In the genomic region with DNA sequence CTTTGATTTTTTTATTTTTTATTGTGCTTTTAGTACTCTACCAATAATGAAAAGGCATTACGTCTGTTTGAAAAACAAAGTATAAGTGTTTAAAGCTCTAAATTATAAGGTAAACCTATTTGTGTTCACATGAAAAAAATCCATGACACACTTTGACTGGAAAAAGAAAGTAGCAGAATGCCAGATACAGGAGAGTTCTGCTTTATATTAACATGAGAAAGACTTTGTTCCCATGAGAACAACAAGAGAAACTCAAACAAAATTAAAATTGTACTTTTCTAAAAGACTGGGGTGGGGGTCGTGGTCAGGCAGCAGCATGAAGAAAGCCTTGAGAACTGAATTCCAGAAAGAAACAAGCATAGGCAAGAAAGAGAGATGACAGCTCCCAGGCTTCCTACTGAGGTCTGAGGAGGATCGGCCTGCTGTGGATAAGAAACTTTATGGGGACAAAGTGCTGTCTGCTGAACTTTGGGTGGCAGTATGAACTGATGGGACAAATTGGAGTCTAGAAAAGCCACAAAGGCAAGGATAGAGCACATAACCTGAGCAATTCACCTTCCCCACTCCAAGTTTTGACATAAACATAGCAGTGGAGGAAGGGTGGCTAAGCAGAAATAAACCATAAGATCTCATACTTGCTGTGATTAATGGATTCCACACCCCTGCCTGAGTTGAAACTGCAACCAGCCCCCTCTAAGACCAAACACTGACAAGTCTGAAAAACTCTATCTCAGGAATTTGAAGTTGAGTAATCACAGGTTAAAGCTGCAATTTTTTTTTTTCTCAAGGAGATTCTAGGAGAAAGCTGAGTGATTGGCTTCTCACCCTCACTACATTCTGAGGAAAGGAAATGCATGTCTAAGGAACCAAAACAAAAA, we compare ENCODE assay signal across 13 cellular contexts. TPM values are rescaled to one million over a fixed set of nuclear protein-coding genes. Genes with fewer than 3 reads are reported as not detected.
DNase-seq lines count a peak whose midpoint lies in the region; ATAC-seq and TF ChIP-seq lines count a peak whose summit lies in the region.
"Had no signal": no experiment of that assay in that cellular context is flagged by ENCODE, and none has a peak within 500 bp of the region (broad histone marks: within the 10 kb centered on the region; RNA-seq: fewer than 3 reads in every experiment).

No MANE protein-coding gene starts in this region.

- no peak overlapping the region for H2BK12ac ChIP-seq in trophoblast cell (ENCODE audit: low read length)

- H3K4me3 ChIP-seq in Caco-2 (ENCODE audit: low read depth, low read length), result no peak overlapping the region
- H3K4me3 ChIP-seq in SK-N-MC, result no peak overlapping the region
- H3K4me3 ChIP-seq in fibroblast of the aortic adventitia (ENCODE audit: low read depth, low read length), result no peak overlapping the region
- H3K4me3 ChIP-seq in trophoblast cell (ENCODE audit: low read depth, low read length), result no peak overlapping the region
- H3K4me3 ChIP-seq: coronary artery had no signal

- no peaks in the 10 kb centered on the region for H3K36me3 ChIP-seq in Caco-2 (ENCODE audit: control insufficient read depth, insufficient read depth, low read length)
- H3K36me3 ChIP-seq in SK-N-MC (ENCODE audit: insufficient read depth, low read length), result no peaks in the 10 kb centered on the region
- no peaks in the 10 kb centered on the region for H3K36me3 ChIP-seq in trophoblast cell (ENCODE audit: control insufficient read depth in 1 of 2, insufficient read depth in 2 of 2, low read length in 2 of 2)

- no peak for ATAC-seq in GM18520 (IDR thresholded peaks at IDR 0.05; ENCODE audit: unreplicated experiment)
- ATAC-seq: HCT116 had no signal

- H3K79me2 ChIP-seq in trophoblast cell (ENCODE audit: control insufficient read depth, insufficient read depth, low read length, poor library complexity), result peaks cover 1% of the 10 kb centered on the region

- no peak for TF ChIP-seq CTCF in Caco-2 (IDR thresholded peaks at IDR 0.05; ENCODE audit: insufficient read depth in 1 of 2, low read depth in 1 of 2, low read length in 1 of 2, severe bottlenecking in 1 of 2, unreplicated experiment in 1 of 2)
- no peak for TF ChIP-seq CTCF in fibroblast of the aortic adventitia (IDR thresholded peaks at IDR 0.05; ENCODE audit: insufficient read depth, low read length)

- POLR2A ChIA-PET in Caco-2 (lab: Charles Lee), result no interaction called here

- no peak overlapping the region for H2AFZ ChIP-seq in trophoblast cell (ENCODE audit: insufficient read depth, low read length, poor library complexity)

- peaks cover 13% of the 10 kb centered on the region for H3K9me3 Mint-ChIP-seq in Caco-2 (ENCODE audit: unreplicated experiment)
- peaks cover 14% of the 10 kb centered on the region for H3K9me3 Mint-ChIP-seq in activated naive CD4-positive, alpha-beta T cell treated with anti-CD3 and anti-CD28 coated beads for 36 hours

- DNase-seq in Caco-2 (peak in 1 of 2 experiments; percentile 38), SK-N-MC (ENCODE audit: low read depth, low spot score) (no peak), fibroblast of the aortic adventitia (ENCODE audit: low read depth) (peak; percentile 86), trophoblast cell (no peak), amygdala (lab: John Stamatoyannopoulos, UW) (no peak), NCI-H1092 treated with DMSO at 0.1 percent for 48 hours (lab: John Stamatoyannopoulos, UW) (no peak)
- no peak for DNase-seq in activated naive CD4-positive, alpha-beta T cell treated with anti-CD3 and anti-CD28 coated beads for 36 hours
- DNase-seq: CD4-positive, CD25-positive, alpha-beta regulatory T cell; hippocampal formation had no signal

- peak overlapping the region; percentile 33 for H3K4me2 ChIP-seq in trophoblast cell (ENCODE audit: low read length)

- no peak overlapping the region for H4K12ac ChIP-seq in trophoblast cell (ENCODE audit: low read depth, low read length)

- no peak overlapping the region for H2AK5ac ChIP-seq in trophoblast cell (ENCODE audit: low read length)

- H3K14ac ChIP-seq in trophoblast cell (ENCODE audit: low read length), result no peak overlapping the region

- H3K27me3 ChIP-seq in Caco-2 (replicated peaks; ENCODE audit: control insufficient read depth, insufficient read depth, low read length) (no peaks in the 10 kb centered on the region), trophoblast cell (ENCODE audit: insufficient read depth, low read length) (no peaks in the 10 kb centered on the region)

- no peak overlapping the region for H3K27ac ChIP-seq in SK-N-MC
- H3K27ac ChIP-seq in trophoblast cell (ENCODE audit: low read depth, low read length), result no peak overlapping the region

- H3K9me3 ChIP-seq in Caco-2 (peaks cover 8% of the 10 kb centered on the region; the same call in 1 of the 2 replicates), SK-N-MC (ENCODE audit: low read depth, low read length) (no peaks in the 10 kb centered on the region), trophoblast cell (ENCODE audit: insufficient read depth, low read depth, low read length) (peaks cover 3% of the 10 kb centered on the region)

- peaks cover 2% of the 10 kb centered on the region for H3K79me1 ChIP-seq in trophoblast cell (ENCODE audit: low read length)

- peak overlapping the region; percentile 24 for H3K9ac ChIP-seq in SK-N-MC (ENCODE audit: insufficient read length)
- H3K9ac ChIP-seq in trophoblast cell (ENCODE audit: low read length), result no peak overlapping the region

- H3K36me3 Mint-ChIP-seq in Caco-2 (ENCODE audit: insufficient read depth, unreplicated experiment), result no peaks in the 10 kb centered on the region
- H3K36me3 Mint-ChIP-seq in activated naive CD4-positive, alpha-beta T cell treated with anti-CD3 and anti-CD28 coated beads for 36 hours (ENCODE audit: low read depth), result peaks cover 1% of the 10 kb centered on the region
- H3K36me3 Mint-ChIP-seq: CD4-positive, CD25-positive, alpha-beta regulatory T cell had no signal

- H3K23ac ChIP-seq in trophoblast cell (ENCODE audit: low read length), result no peak overlapping the region

- H4K8ac ChIP-seq in trophoblast cell (ENCODE audit: low read depth, low read length), result no peak overlapping the region

- H4K91ac ChIP-seq in trophoblast cell (ENCODE audit: low read depth, low read length), result no peak overlapping the region

- peak overlapping the region; percentile 24 for H3K27ac Mint-ChIP-seq in Caco-2 (ENCODE audit: unreplicated experiment)
- no peak overlapping the region for H3K27ac Mint-ChIP-seq in activated naive CD4-positive, alpha-beta T cell treated with anti-CD3 and anti-CD28 coated beads for 36 hours
- H3K27ac Mint-ChIP-seq: stimulated activated naive CD8-positive, alpha-beta T cell treated with anti-CD3 and anti-CD28 coated beads, Interleukin-15, Interleukin-2, amounts not matched to agents 100 ng/mL and 50 ng/mL, for 24 hours had no signal

- H2BK120ac ChIP-seq in trophoblast cell (ENCODE audit: insufficient read depth, low read length, poor library complexity), result no peak overlapping the region

- WGBS in trophoblast cell (ENCODE audit: extremely low coverage, insufficient coverage, insufficient read length), result no CpG with 5 or more reads among the region's 3 CpGs

- no peak overlapping the region for H3K18ac ChIP-seq in trophoblast cell (ENCODE audit: low read length)

- H3K27me3 Mint-ChIP-seq in Caco-2 (ENCODE audit: insufficient read depth, unreplicated experiment), result no peaks in the 10 kb centered on the region
- H3K27me3 Mint-ChIP-seq in activated naive CD4-positive, alpha-beta T cell treated with anti-CD3 and anti-CD28 coated beads for 36 hours (ENCODE audit: low read depth), result peaks cover 4% of the 10 kb centered on the region

- intact Hi-C loops in Caco-2 (cut with micrococcal nuclease; ENCODE audit: unreplicated experiment), result loop anchor here (10.0 kb wide), 1 partner anchor 50 kb away; no protein-coding TSS in a partner anchor
- intact Hi-C loops in activated naive CD4-positive, alpha-beta T cell treated with anti-CD3 and anti-CD28 coated beads for 36 hours (cut with micrococcal nuclease), result no loop called here

- H3K4me3 Mint-ChIP-seq in Caco-2 (ENCODE audit: unreplicated experiment), result peak overlapping the region; percentile 34
- no peak overlapping the region for H3K4me3 Mint-ChIP-seq in activated naive CD4-positive, alpha-beta T cell treated with anti-CD3 and anti-CD28 coated beads for 36 hours
- H3K4me3 Mint-ChIP-seq: CD4-positive, CD25-positive, alpha-beta regulatory T cell; stimulated activated naive CD8-positive, alpha-beta T cell treated with anti-CD3 and anti-CD28 coated beads, Interleukin-15, Interleukin-2, amounts not matched to agents 100 ng/mL and 50 ng/mL, for 24 hours had no signal

- no TSS peak for BruUV-seq in Caco-2 (replicated peaks; lab: Mats Ljungman, UMichigan)

- CTCF ChIA-PET in Caco-2 (lab: Charles Lee), result interaction anchor here (1.0 kb wide), 1 partner anchor 118 kb away, joined by 3 read pairs; no protein-coding TSS in a partner anchor
- CTCF ChIA-PET in activated naive CD4-positive, alpha-beta T cell treated with anti-CD3 and anti-CD28 coated beads for 36 hours (lab: Charles Lee), result no interaction called here

- H3K4me1 Mint-ChIP-seq in Caco-2 (ENCODE audit: low read depth, unreplicated experiment), result peaks cover 25% of the 10 kb centered on the region
- no peaks in the 10 kb centered on the region for H3K4me1 Mint-ChIP-seq in activated naive CD4-positive, alpha-beta T cell treated with anti-CD3 and anti-CD28 coated beads for 36 hours (ENCODE audit: low read depth)
- H3K4me1 Mint-ChIP-seq: CD4-positive, CD25-positive, alpha-beta regulatory T cell had no signal

- H2BK5ac ChIP-seq in trophoblast cell (ENCODE audit: low read depth, low read length, poor library complexity), result no peak overlapping the region

- H3K4ac ChIP-seq in trophoblast cell (ENCODE audit: low read depth, low read length), result no peak overlapping the region

- peaks cover 44% of the 10 kb centered on the region for H3K4me1 ChIP-seq in Caco-2
- H3K4me1 ChIP-seq in trophoblast cell (ENCODE audit: control insufficient read depth in 1 of 2, insufficient read depth in 2 of 2, low read length in 2 of 2), result peaks cover 4 to 14% of the 10 kb centered on the region in 2 experiments

RNA-seq across cellular contexts. Expression of a gene that starts 43.7 kb away (rescaled TPM):
- total RNA-seq in Caco-2 (2022) (31.9 and 33.4 TPM in 2 replicates), fibroblast of the aortic adventitia (ENCODE audit: low replicate concordance) (1,082 and 1,517 TPM in 2 replicates)
- 53.0 and 55.7 TPM in 2 replicates for polyA plus RNA-seq in trophoblast cell (2013)
- 1 to 10 TPM in 1 of 2 experiments, under 1 TPM in 1; 0.74 to 1.6 TPM for total RNA-seq in activated naive CD4-positive, alpha-beta T cell treated with anti-CD3 and anti-CD28 coated beads for 36 hours

Comparison
In these comparisons a context has a peak if more than half of its experiments do, and no peak if none do; other contexts are left out.
1. RNA of a gene that starts 43.7 kb away (total RNA-seq): 1,082 to 1,517 TPM in fibroblast of the aortic adventitia; 31.9 to 33.4 TPM in Caco-2 and 0.74 to 1.6 TPM in activated naive CD4-positive, alpha-beta T cell treated with anti-CD3 and anti-CD28 coated beads for 36 hours; every median in the first group is over 10 times any median in the second.